9 cellular contexts compared by ENCODE assay signal in the genomic region with DNA sequence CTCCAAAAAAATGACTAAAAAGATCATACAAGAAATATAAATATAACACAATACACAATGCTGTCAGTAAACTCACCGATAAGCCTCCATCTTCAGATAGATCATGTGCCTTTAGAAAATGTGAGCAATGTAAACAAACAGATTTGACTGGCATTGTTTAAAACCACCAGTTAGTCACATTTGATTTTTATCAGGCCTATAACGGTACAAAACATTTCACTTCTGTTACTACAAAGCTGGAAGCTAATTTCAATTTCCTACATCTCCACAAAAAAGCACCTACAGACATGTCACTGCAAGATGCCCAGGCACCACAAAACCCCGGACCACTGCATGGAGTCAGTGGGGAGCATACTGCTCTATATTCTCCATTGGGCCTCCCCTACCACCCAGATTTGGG. TPM values are rescaled to one million over a fixed set of nuclear protein-coding genes. Genes with fewer than 3 reads are reported as not detected.
DNase-seq lines count a peak whose midpoint lies in the region; ATAC-seq, FAIRE-seq and TF ChIP-seq lines count a peak whose summit lies in the region.
"Had no signal": no experiment of that assay in that cellular context is flagged by ENCODE, and none has a peak within 500 bp of the region (broad histone marks: within the 10 kb centered on the region; RNA-seq: fewer than 3 reads in every experiment).

No MANE protein-coding gene starts in this region.

- H3K4me2 ChIP-seq in K562 (ENCODE audit: insufficient read depth, low read length) (no peak overlapping the region), mesenchymal stem cell (ENCODE audit: low read length, poor library complexity, severe bottlenecking) (no peak overlapping the region)

- H3K36me3 ChIP-seq in right atrium auricular region (no peaks in the 10 kb centered on the region), K562 (ENCODE audit: control insufficient read depth, insufficient read depth, low read length) (peaks cover 5% of the 10 kb centered on the region; the same call in 2 of the 3 replicates), mesenchymal stem cell (ENCODE audit: control insufficient read depth in 1 of 2, insufficient read depth in 2 of 2, low read depth in 1 of 2, low read length in 2 of 2) (no peaks in the 10 kb centered on the region), vagina (no peaks in the 10 kb centered on the region)

- intact Hi-C loops in left ventricle myocardium superior (cut with micrococcal nuclease) (loop anchor here (5.0 kb wide), 1 partner anchor 48 kb away; no protein-coding TSS in a partner anchor), K562 (cut with micrococcal nuclease) (no loop called here), vagina (cut with DNase I) (no loop called here)

- H3K4ac ChIP-seq in mesenchymal stem cell (ENCODE audit: low read depth in 1 of 2, low read length in 2 of 2): no peak overlapping the region

- TF ChIP-seq RAD21 in K562 (CRISPR knock-in tag; conservative IDR thresholded peaks at IDR 0.05 in 1 of 2, IDR thresholded peaks at IDR 0.05 in 1 of 2): no peak

- no peak overlapping the region for H2AK5ac ChIP-seq in mesenchymal stem cell (ENCODE audit: low read length, severe bottlenecking)

- FAIRE-seq in K562 (lab: Jason Lieb, UNC): no peak

- H3K27me3 ChIP-seq in right atrium auricular region (no peaks in the 10 kb centered on the region), K562 (ENCODE audit: control insufficient read depth in 2 of 2, insufficient read depth in 2 of 2, low read length in 2 of 2) (no peaks in the 10 kb centered on the region), mesenchymal stem cell (ENCODE audit: control insufficient read depth in 1 of 2, insufficient read depth in 1 of 2, low read length in 2 of 2) (no peaks in the 10 kb centered on the region), vagina (no peaks in the 10 kb centered on the region)

- TF ChIP-seq POLR2A in K562 (conservative IDR thresholded peaks at IDR 0.05) (no peak), vagina (IDR thresholded peaks at IDR 0.05) (no peak)

- no peak overlapping the region for H2AFZ ChIP-seq in K562 (ENCODE audit: low read depth, low read length)
- no peak overlapping the region for H2AFZ ChIP-seq in mesenchymal stem cell (ENCODE audit: low read depth, low read length)

- H3K79me1 ChIP-seq in mesenchymal stem cell (replicated peaks; ENCODE audit: low read length, poor library complexity, severe bottlenecking): peaks cover 12% of the 10 kb centered on the region

- DNase-seq in right atrium auricular region (ENCODE audit: low spot score): no peak
- no peak for DNase-seq in left ventricle myocardium superior
- no peak for DNase-seq in K562 (ENCODE audit: extremely low read depth in 1 of 4, low spot score in 3 of 4)
- DNase-seq in mesenchymal stem cell: peak; percentile 9
- DNase-seq in vagina (ENCODE audit: extremely low spot score in 2 of 2): no peak
- no peak for DNase-seq in NCI-H2107 (lab: John Stamatoyannopoulos, UW)
- DNase-seq: DND-41 had no signal

- in situ Hi-C loops in K562 (cut with MboI): no loop called here

- H4K8ac ChIP-seq in mesenchymal stem cell (ENCODE audit: low read length): no peak overlapping the region

- no TSS peak for BruUV-seq in K562 (replicated peaks; lab: Mats Ljungman, UMichigan)

- no peak overlapping the region for H2BK120ac ChIP-seq in mesenchymal stem cell (ENCODE audit: low read depth, low read length)

- no peak overlapping the region for H2BK15ac ChIP-seq in mesenchymal stem cell (ENCODE audit: low read depth, poor library complexity, severe bottlenecking)

- H3K9me1 ChIP-seq in K562 (ENCODE audit: control insufficient read depth, insufficient read depth, low read length): no peaks in the 10 kb centered on the region

- 17% methylated on average over 3 of the region's 3 CpGs for WGBS in K562 (ENCODE audit: insufficient coverage, low coverage, missing lambda C conversion rate)
- 23% methylated on average over 3 of the region's 3 CpGs for WGBS in mesenchymal stem cell

- peaks cover 22% of the 10 kb centered on the region; the same call in 1 of the 2 replicates for H4K20me1 ChIP-seq in K562 (replicated peaks; ENCODE audit: control insufficient read depth, insufficient read depth, low read length)

- ATAC-seq in left ventricle myocardium superior (no peak), K562 (no peak; the same call in 2 of the 3 replicates), HG02981 (IDR thresholded peaks at IDR 0.05; ENCODE audit: unreplicated experiment) (no peak), HG03025 (IDR thresholded peaks at IDR 0.05; ENCODE audit: low FRiP score, unreplicated experiment) (no peak)

- peaks cover 98% of the 10 kb centered on the region for H3K79me2 ChIP-seq in K562 (ENCODE audit: control insufficient read depth, insufficient read depth, low read length)

- no peak overlapping the region for H3K23ac ChIP-seq in mesenchymal stem cell (ENCODE audit: low read length in 2 of 2)

- no peak overlapping the region for H2BK5ac ChIP-seq in mesenchymal stem cell (ENCODE audit: low read depth, low read length, poor library complexity, severe bottlenecking)

- H3K18ac ChIP-seq in mesenchymal stem cell (ENCODE audit: low read depth in 1 of 2, low read length in 2 of 2): no peak overlapping the region

- no peaks in the 10 kb centered on the region for H3K9me3 ChIP-seq in right atrium auricular region
- H3K9me3 ChIP-seq in K562 (replicated peaks; ENCODE audit: control insufficient read depth, insufficient read depth, low read depth, low read length): no peaks in the 10 kb centered on the region
- H3K9me3 ChIP-seq in mesenchymal stem cell (ENCODE audit: control insufficient read depth, low read length): no peaks in the 10 kb centered on the region
- no peaks in the 10 kb centered on the region for H3K9me3 ChIP-seq in vagina

- H3K4me3 ChIP-seq in right atrium auricular region (no peak overlapping the region), K562 (no peak overlapping the region), mesenchymal stem cell (ENCODE audit: insufficient read depth in 1 of 2, low read depth in 1 of 2, low read length in 2 of 2) (no peak overlapping the region), vagina (no peak overlapping the region)

- H3K14ac ChIP-seq in mesenchymal stem cell (ENCODE audit: low read length in 2 of 2): no peak overlapping the region

- H3K9ac ChIP-seq in K562 (ENCODE audit: insufficient read depth in 1 of 2, low read depth in 2 of 2, low read length in 2 of 2) (no peak overlapping the region), mesenchymal stem cell (ENCODE audit: low read length) (peak overlapping the region; percentile 63)

- H3K27ac ChIP-seq in right atrium auricular region (peak overlapping the region; percentile 38 to 63), K562 (ENCODE audit: extremely low read depth, low read depth, low read length) (no peak overlapping the region; the same call in 2 of the 3 replicates), mesenchymal stem cell (ENCODE audit: low read length, poor library complexity, severe bottlenecking) (peak overlapping the region; percentile 85), vagina (peak overlapping the region; percentile 5)

- no peak overlapping the region for H4K91ac ChIP-seq in mesenchymal stem cell (ENCODE audit: low read length)

- no peak for TF ChIP-seq EP300 in K562 (IDR thresholded peaks at IDR 0.05; ENCODE audit: low read length)

- TF ChIP-seq CTCF in right atrium auricular region (IDR thresholded peaks at IDR 0.05) (no peak), K562 (IDR thresholded peaks at IDR 0.05 in 2 of 3, conservative IDR thresholded peaks at IDR 0.05 in 1 of 3; ENCODE audit: insufficient read depth in 2 of 3, low read depth in 1 of 3, low read length in 3 of 3) (no peak), vagina (IDR thresholded peaks at IDR 0.05) (no peak)

- CTCF ChIA-PET in K562 (lab: Yijun Ruan, JAX; ENCODE audit: low intra/inter-chr PET ratio): no interaction called here

- H2BK12ac ChIP-seq in mesenchymal stem cell (ENCODE audit: low read length in 2 of 2): no peak overlapping the region

- H3K4me1 ChIP-seq in right atrium auricular region: peaks cover 0 to 68% of the 10 kb centered on the region in 2 donors
- H3K4me1 ChIP-seq in K562 (replicated peaks in 1 of 2; ENCODE audit: control insufficient read depth in 2 of 2, insufficient read depth in 2 of 2, low read length in 2 of 2): peaks cover 14 to 63% of the 10 kb centered on the region in 2 experiments
- H3K4me1 ChIP-seq in mesenchymal stem cell (ENCODE audit: control insufficient read depth, insufficient read depth, low read depth, low read length): peaks cover 5% of the 10 kb centered on the region
- H3K4me1 ChIP-seq in vagina: peaks cover 62% of the 10 kb centered on the region

- POLR2A ChIA-PET in K562 (lab: Yijun Ruan, JAX): interaction anchor here (0.7 to 5.4 kb wide), 8 partner anchors 9 to 50 kb away, joined by 3 to 32 read pairs (median 5); no protein-coding TSS in a partner anchor

TF ChIP-seq in K562, 482 proteins besides CTCF, POLR2A, EP300 and RAD21 (continues in another document):
- TF ChIP-seq KDM1A (IDR thresholded peaks at IDR 0.05) (0 out of 4 replicates have a peak, but pooled peaks of 1 of the 2 experiments have one; percentile 8), SOX6 (IDR thresholded peaks at IDR 0.05) (0 out of 2 replicates have a peak, but pooled peaks have one; percentile 19), KDM4B (IDR thresholded peaks at IDR 0.05; ENCODE audit: borderline replicate concordance in 2 of 2, low read depth in 1 of 2) (no peak), FOXA3 (CRISPR knock-in tag; conservative IDR thresholded peaks at IDR 0.05 in 1 of 2, IDR thresholded peaks at IDR 0.05 in 1 of 2) (peak in 1 of 2 experiments; percentile 48; a peak in 2 of 4 replicates)

RNA-seq across cellular contexts. Expression of a gene that starts 18.9 kb away (rescaled TPM):
- total RNA-seq in right atrium auricular region (10 to 100 TPM; 32.5 to 35.9 TPM), left ventricle myocardium superior (21.9 TPM), K562 (2014; rRNA removed) (187 and 232 TPM in 2 replicates), K562 (2014; rRNA removed; fragmentation: Illumina TruSeq; extraction: Trizol) (82.2 and 82.5 TPM in 2 replicates), K562 (2015; rRNA removed; fragmentation: Illumina TruSeq; extraction: Trizol) (82.3 and 83.8 TPM in 2 replicates), K562 (2021) (91.8 and 94.0 TPM in 2 replicates), vagina (93.8 TPM)
- 267 and 295 TPM in 2 replicates for total RNA-seq in K562 (2011; cell fraction: chromatin; rRNA removed; ENCODE audit: low replicate concordance)
- total RNA-seq in K562 (2011; cell fraction: nucleolus; rRNA removed): 202 and 204 TPM in 2 replicates
- 277 and 388 TPM in 2 replicates for total RNA-seq in K562 (2011; cell fraction: nucleoplasm; rRNA removed)
- polyA plus RNA-seq in K562 (2011; rRNA removed) (69.8 and 89.6 TPM in 2 replicates), K562 (2014; fragmentation: Illumina TruSeq; extraction: Trizol) (61.5 and 69.7 TPM in 2 replicates), K562 (2014; fragmentation: Nextera tagmentation; extraction: Ambion mirVana) (10 to 100 TPM; 22.6 to 25.3 TPM), K562 (2014; rRNA removed) (63.2 and 82.2 TPM in 2 replicates)
- polyA plus RNA-seq in K562 (2011; cell fraction: cytosol; rRNA removed): 58.5 and 88.3 TPM in 2 replicates
- 74.4 and 107 TPM in 2 replicates for polyA plus RNA-seq in K562 (2011; cell fraction: nucleus; rRNA removed)
- 27.2 and 40.1 TPM in 2 replicates for polyA plus RNA-seq in K562 (2012)
- polyA minus RNA-seq in K562 (2011; rRNA and poly(A)+ RNA removed): 116 and 125 TPM in 2 replicates
- polyA minus RNA-seq in K562 (2011; cell fraction: cytosol; rRNA and poly(A)+ RNA removed): 75.6 and 79.4 TPM in 2 replicates
- polyA minus RNA-seq in K562 (2011; cell fraction: nucleus; rRNA and poly(A)+ RNA removed): 297 and 317 TPM in 2 replicates
- 5.5 TPM for polyA plus RNA-seq in mesenchymal stem cell (2013, experiment 1 of 2)
- 5.6 TPM for polyA plus RNA-seq in mesenchymal stem cell (2013, experiment 2 of 2)
